ENCODE assay signal across 8 cellular contexts in genomic region chr17:82963104-82963950, GRCh38.
DNase-seq lines count a peak whose midpoint lies in the region; ATAC-seq and TF ChIP-seq lines count a peak whose summit lies in the region.

No MANE protein-coding gene starts in this region.

- peaks cover 6% of the 10 kb centered on the region for H3K36me3 Mint-ChIP-seq in activated CD4-positive, alpha-beta T cell treated with anti-CD3 and anti-CD28 coated beads, Interleukin-2, amount 10 ng/mL, durations not matched to agents 7 days and 5 days (ENCODE audit: low read depth)

- POLR2A ChIA-PET in activated CD4-positive, alpha-beta T cell treated with anti-CD3 and anti-CD28 coated beads, Interleukin-2, amount 10 ng/mL, durations not matched to agents 7 days and 5 days (lab: Charles Lee), result interaction anchor here (0.6 kb wide), 1 partner anchor 55 kb away, joined by 9 read pairs; no protein-coding TSS in a partner anchor

- no peak overlapping the region for H3K27ac Mint-ChIP-seq in activated CD4-positive, alpha-beta T cell treated with anti-CD3 and anti-CD28 coated beads, Interleukin-2, amount 10 ng/mL, durations not matched to agents 7 days and 5 days

- peaks cover 11% of the 10 kb centered on the region for H3K4me1 Mint-ChIP-seq in activated CD4-positive, alpha-beta T cell treated with anti-CD3 and anti-CD28 coated beads, Interleukin-2, amount 10 ng/mL, durations not matched to agents 7 days and 5 days

- H3K27me3 ChIP-seq in BLaER1 (peaks cover 12% of the 10 kb centered on the region; the same call in 1 of the 2 replicates), upper lobe of left lung (no peaks in the 10 kb centered on the region)

- TF ChIP-seq CTCF in fibroblast of mammary gland (conservative IDR thresholded peaks at IDR 0.05; ENCODE audit: control insufficient read depth, insufficient read depth, low read depth, low read length) (peak; percentile 67), upper lobe of left lung (IDR thresholded peaks at IDR 0.05) (peak; percentile 67 to 86 (median 80))

- CTCF ChIA-PET in activated CD4-positive, alpha-beta T cell treated with anti-CD3 and anti-CD28 coated beads, Interleukin-2, amount 10 ng/mL, durations not matched to agents 7 days and 5 days (lab: Charles Lee), result interaction anchor here (0.9 to 1.0 kb wide), 2 partner anchors 28 to 237 kb away, joined by 3 read pairs; no protein-coding TSS in a partner anchor

- no peak overlapping the region for H3K4me3 Mint-ChIP-seq in activated CD4-positive, alpha-beta T cell treated with anti-CD3 and anti-CD28 coated beads, Interleukin-2, amount 10 ng/mL, durations not matched to agents 7 days and 5 days

- H3K4me1 ChIP-seq in BLaER1 (peaks cover 78% of the 10 kb centered on the region), upper lobe of left lung (peaks cover 10 to 11% (median 11%) of the 10 kb centered on the region in 4 donors)

- H3K27ac ChIP-seq in BLaER1, result peak overlapping the region; percentile 47
- H3K27ac ChIP-seq in upper lobe of left lung, result peak overlapping the region in 3 of 4 donors; percentile 27 to 65 (median 64)

- peak overlapping the region; percentile 58; the same call in 1 of the 2 replicates for H3K9ac ChIP-seq in BLaER1

- 0 out of 2 replicates have a peak, but pooled peaks cover 6% of the 10 kb centered on the region for H3K36me3 ChIP-seq in BLaER1
- H3K36me3 ChIP-seq in upper lobe of left lung, result no peaks in the 10 kb centered on the region

- TF ChIP-seq POLR2A in upper lobe of left lung (IDR thresholded peaks at IDR 0.05), result peak in 1 of 4 donors; percentile 13

- H4K20me1 ChIP-seq in BLaER1, result no peaks in the 10 kb centered on the region

- no peaks in the 10 kb centered on the region for H3K27me3 Mint-ChIP-seq in activated CD4-positive, alpha-beta T cell treated with anti-CD3 and anti-CD28 coated beads, Interleukin-2, amount 10 ng/mL, durations not matched to agents 7 days and 5 days

- no peak for TF ChIP-seq EP300 in upper lobe of left lung (IDR thresholded peaks at IDR 0.05)

- H3K4me3 ChIP-seq in BLaER1, result peak overlapping the region; percentile 53
- H3K4me3 ChIP-seq in fibroblast of mammary gland (ENCODE audit: control insufficient read depth, low read depth, low read length), result no peak overlapping the region
- H3K4me3 ChIP-seq in upper lobe of left lung, result peak overlapping the region in 3 of 4 donors; percentile 11

- WGBS in upper lobe of left lung, 2 donors, result 19 to 26% methylated on average over 18 to 25 of the region's 25 CpGs

- H3K9me3 ChIP-seq in BLaER1 (no peaks in the 10 kb centered on the region), upper lobe of left lung (no peaks in the 10 kb centered on the region)

- DNase-seq in HPDE6-E6E7 (ENCODE audit: extremely low spot score), result peak; percentile 54
- DNase-seq in activated CD4-positive, alpha-beta T cell treated with anti-CD3 and anti-CD28 coated beads, Interleukin-2, amount 10 ng/mL, durations not matched to agents 7 days and 5 days, result peak; percentile 56
- peak; percentile 70 for DNase-seq in fibroblast of mammary gland (ENCODE audit: low read depth)
- peak; percentile 39 for DNase-seq in middle frontal gyrus (ENCODE audit: extremely low spot score, low spot score)
- peak; percentile 83 to 85 for DNase-seq in upper lobe of left lung
- DNase-seq in effector CD8-positive, alpha-beta T cell (lab: John Stamatoyannopoulos, UW), result no peak
- DNase-seq in GM19240 (ENCODE audit: insufficient read length, low spot score), result no peak

- peak overlapping the region; percentile 97 for H3K4me2 ChIP-seq in BLaER1

- no peaks in the 10 kb centered on the region for H3K9me3 Mint-ChIP-seq in activated CD4-positive, alpha-beta T cell treated with anti-CD3 and anti-CD28 coated beads, Interleukin-2, amount 10 ng/mL, durations not matched to agents 7 days and 5 days

- peak; percentile 83 to 93 for ATAC-seq in upper lobe of left lung (ENCODE audit: low FRiP score in 2 of 2)

Comparison
In these comparisons a context has a peak if more than half of its experiments do, and no peak if none do; other contexts are left out.
1. DNase-seq: peak in HPDE6-E6E7 (single experiment), activated CD4-positive, alpha-beta T cell treated with anti-CD3 and anti-CD28 coated beads, Interleukin-2, amount 10 ng/mL, durations not matched to agents 7 days and 5 days (single experiment), fibroblast of mammary gland (single experiment), middle frontal gyrus (single experiment) and upper lobe of left lung (2 of 2); none in effector CD8-positive, alpha-beta T cell (single experiment) and GM19240 (single experiment).